ENCODE assay signal across 1 cellular context in genomic region chr12:52032797-52033505, GRCh38.
TF ChIP-seq lines count a peak whose summit lies in the region.

No MANE protein-coding gene starts in this region.

TF ChIP-seq in K562, 482 proteins besides CTCF, POLR2A, EP300 and RAD21 (continued from another document):
- TF ChIP-seq E4F1 (CRISPR knock-in tag; IDR thresholded peaks at IDR 0.05; ENCODE audit: borderline replicate concordance), result no peak
- no peak for TF ChIP-seq POLR2H (tag; IDR thresholded peaks at IDR 0.05; ENCODE audit: low read depth)
- TF ChIP-seq ZNF589 (CRISPR knock-in tag; IDR thresholded peaks at IDR 0.05; ENCODE audit: low read depth), result no peak
- no peak for TF ChIP-seq IRF1 (CRISPR knock-in tag; IDR thresholded peaks at IDR 0.05; ENCODE audit: borderline replicate concordance)
- TF ChIP-seq NRF1 (conservative IDR thresholded peaks at IDR 0.05 in 1 of 2, IDR thresholded peaks at IDR 0.05 in 1 of 2), result peak; percentile 88 to 89
- TF ChIP-seq SMAD1 (IDR thresholded peaks at IDR 0.05; ENCODE audit: low read depth, low read length, partially characterized antibody), result no peak
- no peak for TF ChIP-seq BCL6 (CRISPR knock-in tag; IDR thresholded peaks at IDR 0.05)
- TF ChIP-seq, protein P1, sequence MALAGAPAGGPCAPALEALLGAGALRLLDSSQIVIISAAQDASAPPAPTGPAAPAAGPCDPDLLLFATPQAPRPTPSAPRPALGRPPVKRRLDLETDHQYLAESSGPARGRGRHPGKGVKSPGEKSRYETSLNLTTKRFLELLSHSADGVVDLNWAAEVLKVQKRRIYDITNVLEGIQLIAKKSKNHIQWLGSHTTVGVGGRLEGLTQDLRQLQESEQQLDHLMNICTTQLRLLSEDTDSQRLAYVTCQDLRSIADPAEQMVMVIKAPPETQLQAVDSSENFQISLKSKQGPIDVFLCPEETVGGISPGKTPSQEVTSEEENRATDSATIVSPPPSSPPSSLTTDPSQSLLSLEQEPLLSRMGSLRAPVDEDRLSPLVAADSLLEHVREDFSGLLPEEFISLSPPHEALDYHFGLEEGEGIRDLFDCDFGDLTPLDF (CRISPR knock-in tag; IDR thresholded peaks at IDR 0.05), result no peak
- no peak for TF ChIP-seq NCOA1 (IDR thresholded peaks at IDR 0.05; ENCODE audit: low read depth)
- TF ChIP-seq NFIC (IDR thresholded peaks at IDR 0.05), result no peak
- peak; percentile 68 for TF ChIP-seq JUN (IDR thresholded peaks at IDR 0.05; ENCODE audit: borderline replicate concordance, low read depth, low read length)
- TF ChIP-seq JUN (CRISPR knock-in tag; IDR thresholded peaks at IDR 0.05; ENCODE audit: borderline replicate concordance), result peak; percentile 57; the same call in 1 of the 2 replicates
- no peak for TF ChIP-seq ATF1 (CRISPR knock-in tag; IDR thresholded peaks at IDR 0.05)
- peak; percentile 91 for TF ChIP-seq ATF1 (tag; IDR thresholded peaks at IDR 0.05)
- peak in 1 of 2 experiments; percentile 24; a peak in 1 of 4 replicates for TF ChIP-seq MNT (conservative IDR thresholded peaks at IDR 0.05)
- TF ChIP-seq ETV5 (CRISPR knock-in tag; IDR thresholded peaks at IDR 0.05; ENCODE audit: low read depth), result peak; percentile 84
